26 cellular contexts compared by ENCODE assay signal in the genomic region with DNA sequence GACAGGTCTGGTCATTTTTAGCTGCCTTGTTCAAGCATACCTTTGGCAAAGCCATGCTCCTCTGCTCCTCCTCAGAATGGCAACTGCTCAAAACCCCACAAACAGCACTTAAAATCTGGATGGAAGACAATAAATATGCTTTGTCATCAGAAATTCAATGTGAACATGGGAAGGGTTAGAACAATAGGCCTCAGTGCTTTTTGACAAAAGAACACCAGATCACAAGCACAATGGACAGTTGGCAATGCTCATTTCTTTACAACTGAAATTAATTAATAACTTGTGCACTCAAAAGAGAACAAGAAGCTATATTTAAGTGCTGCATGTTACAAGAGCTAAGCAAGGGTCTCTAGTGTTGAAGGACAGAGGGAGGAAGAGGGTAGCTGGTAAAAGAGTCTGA.
"Had no signal": no experiment of that assay in that cellular context is flagged by ENCODE, and none has a peak within 500 bp of the region (broad histone marks: within the 10 kb centered on the region; RNA-seq: fewer than 3 reads in every experiment).

No MANE protein-coding gene starts in this region.

- H3K36me3 ChIP-seq: left ventricle myocardium inferior, ovary, prostate gland, right atrium auricular region, spleen, thoracic aorta had no signal

- H3K4me1 ChIP-seq: body of pancreas, left ventricle myocardium inferior, prostate gland, right atrium auricular region, spleen had no signal

- DNase-seq: activated CD4-positive, alpha-beta T cell treated with anti-CD3 and anti-CD28 coated beads for 4 hours; activated CD4-positive, alpha-beta T cell treated with anti-CD3 and anti-CD28 coated beads, Interleukin-2, amount 50 U/mL, for 4 hours; activated effector memory CD4-positive, alpha-beta T cell treated with Interleukin-2 at 50 U/mL for 16 hours; activated naive CD4-positive, alpha-beta T cell treated with Interleukin-2 at 50 U/mL for 16 hours; aorta; body of pancreas; cerebellar nuclear complex; left ventricle myocardium inferior; naive B cell; ovary; spleen; stimulated activated naive CD4-positive, alpha-beta T cell; T-helper 9 cell; trophoblast cell had no signal

- ATAC-seq: body of pancreas had no signal

- FAIRE-seq: endothelial cell of umbilical vein, islet of Langerhans, TTC549, urothelium cell line had no signal

- H3K27me3 Mint-ChIP-seq: activated naive CD8-positive, alpha-beta T cell had no signal

- H3K27ac Mint-ChIP-seq: activated naive CD8-positive, alpha-beta T cell; naive B cell; T-helper 1 cell treated with Interleukin-12 subunit alpha and Interleukin-12 subunit beta and Interleukin-4 antibody, amounts not matched to agents 30 μg/mL and 1 μg/mL, for 36 hours had no signal

- H3K4me3 Mint-ChIP-seq: activated naive CD8-positive, alpha-beta T cell; naive B cell; T-helper 1 cell treated with Interleukin-12 subunit alpha and Interleukin-12 subunit beta and Interleukin-4 antibody, amounts not matched to agents 30 μg/mL and 1 μg/mL, for 36 hours had no signal

- H3K27me3 ChIP-seq: body of pancreas, ovary, right atrium auricular region, spleen had no signal

- H3K9me3 ChIP-seq: body of pancreas, ovary, prostate gland, thoracic aorta had no signal

- H3K27ac ChIP-seq: body of pancreas, coronary artery, left ventricle myocardium inferior, ovary, prostate gland, right atrium auricular region, spleen, thoracic aorta, VCaP had no signal

- H3K4me1 Mint-ChIP-seq: naive B cell had no signal

- H3K36me3 Mint-ChIP-seq: activated naive CD8-positive, alpha-beta T cell; naive B cell had no signal

- H3K4me3 ChIP-seq: body of pancreas, coronary artery, left ventricle myocardium inferior, lung, ovary, prostate gland, right atrium auricular region, spleen, thoracic aorta had no signal
